ENCODE assay signal across 1 cellular context in the genomic region with DNA sequence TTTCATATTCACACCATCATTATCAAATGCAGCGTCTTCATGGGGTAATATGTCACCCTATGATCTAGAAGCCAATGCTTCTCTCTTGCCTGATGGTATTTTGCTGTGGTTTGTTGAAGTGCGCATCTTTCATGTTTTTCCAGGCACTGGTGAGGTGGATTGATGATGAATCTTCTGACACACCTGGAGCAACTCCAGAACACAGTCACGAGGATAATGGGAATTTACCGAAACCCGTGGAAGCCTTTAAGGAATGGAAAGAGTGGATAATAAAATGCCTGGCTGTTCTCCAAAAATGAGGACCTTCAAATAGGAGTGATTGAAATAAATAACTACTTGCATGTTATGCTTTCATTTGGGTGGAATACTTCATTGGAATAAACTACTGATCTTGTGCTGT. TPM values are rescaled to one million over a fixed set of nuclear protein-coding genes. Genes with fewer than 3 reads are reported as not detected.
"Had no signal": no experiment of that assay in that cellular context is flagged by ENCODE, and none has a peak within 500 bp of the region (broad histone marks: within the 10 kb centered on the region; RNA-seq: fewer than 3 reads in every experiment).

No MANE protein-coding gene starts in this region.

RNA-seq across cellular contexts. Expression of gene SLC16A6, which starts 34.3 kb away (rescaled TPM):
- total RNA-seq: ascending aorta had no signal
